10 cellular contexts compared by ENCODE assay signal in genomic region chr4:80393246-80393969, GRCh38. TPM values are rescaled to one million over a fixed set of nuclear protein-coding genes. Genes with fewer than 3 reads are reported as not detected.
A peak's percentile ranks its signal among the peaks of the same experiment; 100 is the strongest.
DNase-seq lines count a peak whose midpoint lies in the region; ATAC-seq and TF ChIP-seq lines count a peak whose summit lies in the region.
"Had no signal": no experiment of that assay in that cellular context is flagged by ENCODE, and none has a peak within 500 bp of the region (broad histone marks: within the 10 kb centered on the region; RNA-seq: fewer than 3 reads in every experiment).

No MANE protein-coding gene starts in this region.

- H3K9me3 ChIP-seq in MG63 (no peaks in the 10 kb centered on the region), right cardiac atrium (ENCODE audit: control insufficient read depth, low read length) (no peaks in the 10 kb centered on the region)
- H3K9me3 ChIP-seq: uterus had no signal

- DNase-seq in AG10803 (ENCODE audit: low read depth) (peak; percentile 65), MG63 (peak; percentile 51), fibroblast of peridontal ligament (ENCODE audit: extremely low read depth) (peak; percentile 82), right cardiac atrium (no peak), SKM-1 treated with dmso at 0.1 percent for 144 hours (lab: John Stamatoyannopoulos, UW; ENCODE audit: unreplicated experiment) (no peak)
- DNase-seq in activated effector memory CD4-positive, alpha-beta T cell treated with anti-CD3 and anti-CD28 coated beads, Interleukin-2, amount 50 U/mL, for 16 hours: no peak
- DNase-seq: heart left ventricle, uterus had no signal

- WGBS in right cardiac atrium: 66% methylated on average over 4 of the region's 4 CpGs

- H3K36me3 ChIP-seq in MG63: no peaks in the 10 kb centered on the region
- H3K36me3 ChIP-seq: heart left ventricle, uterus had no signal

- intact Hi-C loops in right cardiac atrium (cut with DNase I): no loop called here

- H3K27ac ChIP-seq in right cardiac atrium (ENCODE audit: low read length): no peak overlapping the region
- H3K27ac ChIP-seq: heart left ventricle, uterus had no signal

- H3K4me1 ChIP-seq in right cardiac atrium (ENCODE audit: control insufficient read depth, insufficient read depth, low read length): no peaks in the 10 kb centered on the region
- H3K4me1 ChIP-seq: heart left ventricle, uterus had no signal

- H3K4me3 ChIP-seq in AG10803 (ENCODE audit: low read length): no peak overlapping the region
- H3K4me3 ChIP-seq in MG63: no peak overlapping the region
- H3K4me3 ChIP-seq in right cardiac atrium (ENCODE audit: low read length): no peak overlapping the region
- H3K4me3 ChIP-seq: heart left ventricle, uterus had no signal

- ATAC-seq in GM19463 (IDR thresholded peaks at IDR 0.05; ENCODE audit: unreplicated experiment) (peak; percentile 83), right cardiac atrium (no peak), GM21381 (IDR thresholded peaks at IDR 0.05; ENCODE audit: unreplicated experiment) (no peak)
- ATAC-seq: heart left ventricle had no signal

- no peak for TF ChIP-seq CTCF in AG10803 (conservative IDR thresholded peaks at IDR 0.05; ENCODE audit: low read length)

- no peaks in the 10 kb centered on the region for H3K27me3 ChIP-seq in MG63
- no peaks in the 10 kb centered on the region for H3K27me3 ChIP-seq in right cardiac atrium (ENCODE audit: control insufficient read depth, insufficient read depth)
- H3K27me3 ChIP-seq: heart left ventricle, uterus had no signal

RNA-seq across cellular contexts. Expression of gene CFAP299, which starts 57.9 kb away (rescaled TPM):
- 0.76 TPM in 1 of 2 replicates, not detected in the other for total RNA-seq in MG63 (2014; rRNA removed; shearing (Covaris generic); ENCODE audit: low replicate concordance)
- total RNA-seq in right cardiac atrium: not detected
- polyA plus RNA-seq in right cardiac atrium: not detected
- polyA plus RNA-seq: heart left ventricle had no signal

Comparison
In these comparisons a context has a peak if more than half of its experiments do, and no peak if none do; other contexts are left out.
1. DNase-seq: peak in AG10803 (single experiment), MG63 (single experiment) and fibroblast of peridontal ligament (single experiment); none in activated effector memory CD4-positive, alpha-beta T cell treated with anti-CD3 and anti-CD28 coated beads, Interleukin-2, amount 50 U/mL, for 16 hours (single experiment), right cardiac atrium (0 of 3) and SKM-1 treated with dmso at 0.1 percent for 144 hours (single experiment).